ENCODE assay signal across 28 cellular contexts in genomic region chr14:71114580-71114979, GRCh38.
"Had no signal": no experiment of that assay in that cellular context is flagged by ENCODE, and none has a peak within 500 bp of the region (broad histone marks: within the 10 kb centered on the region; RNA-seq: fewer than 3 reads in every experiment).

No MANE protein-coding gene starts in this region.

- H3K4me3 ChIP-seq: breast epithelium, SJCRH30 had no signal

- H3K9me3 Mint-ChIP-seq: activated CD4-positive, alpha-beta memory T cell treated with anti-CD3 and anti-CD28 coated beads for 36 hours; activated CD4-positive, alpha-beta T cell treated with anti-CD3 and anti-CD28 coated beads, Interleukin-2, amount 10 ng/mL, durations not matched to agents 24 days and 14 days; activated T-helper 2 cell treated with anti-CD3 and anti-CD28 coated beads, Interferon-gamma antibody, Interleukin-2, Interleukin-4, amounts not matched to agents 10 μg/mL and 5 μg/mL and 100 μg/mL, durations not matched to agents 14 hours and 24 hours and 36 hours; IgD-negative memory B cell had no signal

- H3K4me3 Mint-ChIP-seq: activated CD4-positive, alpha-beta memory T cell treated with anti-CD3 and anti-CD28 coated beads for 36 hours; activated CD4-positive, alpha-beta T cell treated with anti-CD3 and anti-CD28 coated beads, Interleukin-2, amount 10 ng/mL, durations not matched to agents 24 days and 14 days; IgD-negative memory B cell; WTC11 had no signal

- H3K27ac ChIP-seq: breast epithelium, SJCRH30 had no signal

- H3K36me3 Mint-ChIP-seq: IgD-negative memory B cell had no signal

- H3K4me1 ChIP-seq: breast epithelium, SJCRH30 had no signal

- H3K9me2 ChIP-seq: SK-N-SH had no signal

- H3K4me2 ChIP-seq: SK-N-SH had no signal

- H3K27me3 Mint-ChIP-seq: activated CD4-positive, alpha-beta memory T cell treated with anti-CD3 and anti-CD28 coated beads for 36 hours; activated CD4-positive, alpha-beta T cell treated with anti-CD3 and anti-CD28 coated beads, Interleukin-2, amount 10 ng/mL, durations not matched to agents 24 days and 14 days; IgD-negative memory B cell had no signal

- DNase-seq: activated CD4-positive, alpha-beta memory T cell treated with anti-CD3 and anti-CD28 coated beads for 36 hours; activated CD4-positive, alpha-beta T cell treated with anti-CD3 and anti-CD28 coated beads for 1 hour; activated CD4-positive, alpha-beta T cell treated with anti-CD3 and anti-CD28 coated beads, Interleukin-2, amount 10 ng/mL, durations not matched to agents 24 days and 14 days; activated CD8-positive, alpha-beta memory T cell treated with anti-CD3 and anti-CD28 coated beads for 24 hours; activated gamma-delta T cell treated with Interleukin-2 at 50 U/mL for 16 hours; activated naive CD4-positive, alpha-beta T cell treated with anti-CD3 and anti-CD28 coated beads, Interleukin-2, amount 50 U/mL, for 16 hours; activated T-cell treated with anti-CD3 and anti-CD28 coated beads, Interleukin-2, amount 50 U/mL, for 48 hours; aorta; central memory CD4-positive, alpha-beta T cell; KG1; NCI-H1048; NCI-H146; NCI-H187 treated with DMSO at 0.1 percent for 48 hours; NCI-H2081 treated with DMSO at 0.1 percent for 48 hours; NCI-H2171; NCI-H2227 treated with DMSO at 0.1 percent for 48 hours; NCI-H526; OCI-M1; RPMI8226; SJCRH30; SK-N-SH; SW 1271 had no signal

- H3K27ac Mint-ChIP-seq: activated CD4-positive, alpha-beta memory T cell treated with anti-CD3 and anti-CD28 coated beads for 36 hours; activated CD4-positive, alpha-beta T cell treated with anti-CD3 and anti-CD28 coated beads, Interleukin-2, amount 10 ng/mL, durations not matched to agents 24 days and 14 days; activated T-helper 2 cell treated with anti-CD3 and anti-CD28 coated beads, Interferon-gamma antibody, Interleukin-2, Interleukin-4, amounts not matched to agents 10 μg/mL and 5 μg/mL and 100 μg/mL, durations not matched to agents 14 hours and 24 hours and 36 hours; IgD-negative memory B cell; WTC11 had no signal

- H3K9me3 ChIP-seq: breast epithelium, SJCRH30, SK-N-SH had no signal

- ATAC-seq: Panc1, Right ventricle myocardium inferior, WTC11 had no signal
